In the genomic region with DNA sequence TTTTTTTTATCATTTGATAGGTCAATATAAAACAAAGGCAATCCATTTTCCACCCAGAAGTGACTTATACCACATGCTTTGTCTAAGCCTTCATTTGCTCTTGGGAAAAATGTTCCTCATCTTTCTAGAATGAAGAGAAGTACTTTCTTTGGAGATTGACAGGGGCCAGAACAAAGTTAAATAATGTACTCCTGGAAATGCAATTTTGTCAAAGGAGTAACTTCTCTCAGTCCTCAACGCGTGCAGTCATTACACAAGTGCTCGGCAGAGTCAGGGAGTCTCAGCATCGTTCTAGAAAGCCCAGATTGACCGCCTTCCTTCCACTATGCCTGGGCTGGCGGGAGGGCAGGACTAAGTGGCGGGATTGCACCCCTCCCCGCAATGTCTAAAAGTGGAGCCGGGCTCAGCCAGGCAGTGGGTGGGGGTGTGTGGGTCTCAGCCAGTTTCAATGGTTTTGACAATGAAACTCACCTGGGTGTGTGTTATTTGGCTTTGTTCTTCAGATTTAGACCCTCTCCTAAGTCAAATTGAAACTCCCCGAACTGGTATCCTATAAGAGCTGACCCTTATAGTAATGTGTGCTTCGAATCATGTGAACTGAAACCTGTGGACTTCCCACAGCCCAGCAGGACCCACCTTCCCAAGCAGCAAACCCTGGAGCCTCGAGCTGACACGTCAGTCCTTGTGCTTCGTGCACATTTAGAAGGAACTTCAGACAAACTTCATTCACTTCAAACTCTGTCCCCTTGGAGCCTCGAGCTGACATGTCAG, we compare ENCODE assay signal across 13 cellular contexts.
A peak's percentile ranks its signal among the peaks of the same experiment; 100 is the strongest.
DNase-seq lines count a peak whose midpoint lies in the region; ATAC-seq and TF ChIP-seq lines count a peak whose summit lies in the region.
"Had no signal": no experiment of that assay in that cellular context is flagged by ENCODE, and none has a peak within 500 bp of the region (broad histone marks: within the 10 kb centered on the region; RNA-seq: fewer than 3 reads in every experiment).

No MANE protein-coding gene starts in this region.

- H3K36me3 ChIP-seq in KMS-11 (ENCODE audit: insufficient read depth) = no peaks in the 10 kb centered on the region
- no peaks in the 10 kb centered on the region for H3K36me3 ChIP-seq in gastroesophageal sphincter

- TF ChIP-seq POLR2A in gastroesophageal sphincter (IDR thresholded peaks at IDR 0.05) = no peak

- H3K9ac ChIP-seq in KMS-11 = peak overlapping the region; percentile 36; the same call in 1 of the 2 replicates

- peak; percentile 70 for DNase-seq in GM13977 (ENCODE audit: low spot score)
- DNase-seq in NCI-H2227 (lab: John Stamatoyannopoulos, UW; ENCODE audit: unreplicated experiment) = no peak
- no peak for DNase-seq in NCI-H345 treated with DMSO at 0.1 percent for 48 hours (lab: John Stamatoyannopoulos, UW; ENCODE audit: unreplicated experiment)
- no peak for DNase-seq in UCSD-AML1 (lab: John Stamatoyannopoulos, UW; ENCODE audit: unreplicated experiment)
- DNase-seq: activated gamma-delta T cell, C1 segment of cervical spinal cord, NCI-H1694 treated with DMSO at 0.1 percent for 48 hours, occipital lobe, T1000 had no signal

- peak overlapping the region; percentile 89 for H2AFZ ChIP-seq in KMS-11 (ENCODE audit: low read depth)

- H3K79me2 ChIP-seq in KMS-11 (ENCODE audit: insufficient read depth, low read depth) = no peaks in the 10 kb centered on the region

- in situ Hi-C loops in GM13977 (cut with MboI; ENCODE audit: low pct_unique_long_range_greater_than_20kb, low sequenced_read_pairs, unreplicated experiment) = no loop called here

- 74 to 82% methylated on average over 3 to 12 of the region's 15 CpGs for WGBS in gastroesophageal sphincter (ENCODE audit: low coverage in 1 of 2), 2 donors

- H3K4me3 ChIP-seq in KMS-11 (IDR thresholded peaks at IDR 0.05; ENCODE audit: insufficient read depth, low read depth, low read length) = no peak overlapping the region
- H3K4me3 ChIP-seq in gastroesophageal sphincter = no peak overlapping the region

- no peak for TF ChIP-seq CTCF in GM13977 (IDR thresholded peaks at IDR 0.05; ENCODE audit: extremely low read depth, insufficient read depth, missing control alignments)
- no peak for TF ChIP-seq CTCF in KMS-11 (conservative IDR thresholded peaks at IDR 0.05; ENCODE audit: low read depth, low read length)
- no peak for TF ChIP-seq CTCF in gastroesophageal sphincter (IDR thresholded peaks at IDR 0.05)

- ATAC-seq in GM19351 (IDR thresholded peaks at IDR 0.05; ENCODE audit: unreplicated experiment) (peak; percentile 38), HG02870 (IDR thresholded peaks at IDR 0.05; ENCODE audit: unreplicated experiment) (peak; percentile 39), gastroesophageal sphincter (no peak)

- no peaks in the 10 kb centered on the region for H4K20me1 ChIP-seq in KMS-11 (ENCODE audit: insufficient read depth)

- TF ChIP-seq EP300 in gastroesophageal sphincter (IDR thresholded peaks at IDR 0.05) = no peak

- peak overlapping the region; percentile 73 for H3K4me2 ChIP-seq in KMS-11

- H3K4me1 ChIP-seq in KMS-11 (ENCODE audit: low read depth, poor library complexity, severe bottlenecking) (peaks cover 29% of the 10 kb centered on the region), gastroesophageal sphincter (no peaks in the 10 kb centered on the region)

- H3K27ac ChIP-seq in KMS-11 = peak overlapping the region; percentile 63; the same call in 1 of the 2 replicates
- no peak overlapping the region for H3K27ac ChIP-seq in gastroesophageal sphincter

- H3K27me3 ChIP-seq in KMS-11 (ENCODE audit: insufficient read depth, low read depth) = no peaks in the 10 kb centered on the region
- H3K27me3 ChIP-seq in gastroesophageal sphincter = peaks cover 11% of the 10 kb centered on the region

- no peaks in the 10 kb centered on the region for H3K9me3 ChIP-seq in gastroesophageal sphincter
